In genomic region chr3:14877404-14877803, GRCh38 we compare ENCODE assay signal across 1 cellular context.
A peak's percentile ranks its signal among the peaks of the same experiment; 100 is the strongest.
TF ChIP-seq lines count a peak whose summit lies in the region.

No MANE protein-coding gene starts in this region.

TF ChIP-seq in HEK293, 187 proteins besides CTCF, POLR2A, EP300 and RAD21 (continued from another document):
- no peak for TF ChIP-seq ZNF148 (tag by site-specific recombination; IDR thresholded peaks at IDR 0.05; ENCODE audit: borderline replicate concordance)
- no peak for TF ChIP-seq ZBTB10 (tag by site-specific recombination; IDR thresholded peaks at IDR 0.05)
- no peak for TF ChIP-seq ZFP41 (tag by site-specific recombination; IDR thresholded peaks at IDR 0.05; ENCODE audit: borderline replicate concordance)
- TF ChIP-seq ZNF548 (tag by site-specific recombination; IDR thresholded peaks at IDR 0.05): no peak
- no peak for TF ChIP-seq ZNF792 (tag by site-specific recombination; IDR thresholded peaks at IDR 0.05)
- TF ChIP-seq ZNF600 (tag by site-specific recombination; IDR thresholded peaks at IDR 0.05): 0 out of 2 replicates have a peak, but pooled peaks have one; percentile 26
- TF ChIP-seq ZBTB49 (tag by site-specific recombination; IDR thresholded peaks at IDR 0.05; ENCODE audit: low read depth): no peak
- no peak for TF ChIP-seq ZNF530 (tag by site-specific recombination; IDR thresholded peaks at IDR 0.05; ENCODE audit: low read depth)
- peak; percentile 85 for TF ChIP-seq ZFHX2 (tag by site-specific recombination; conservative IDR thresholded peaks at IDR 0.05)
- TF ChIP-seq KLF1 (tag by site-specific recombination; IDR thresholded peaks at IDR 0.05): 0 out of 2 replicates have a peak, but pooled peaks have one; percentile 9
- TF ChIP-seq ZNF621 (tag by site-specific recombination; IDR thresholded peaks at IDR 0.05): no peak
- TF ChIP-seq ELK4 (IDR thresholded peaks at IDR 0.05; ENCODE audit: borderline replicate concordance, low read depth, low read length): no peak
- TF ChIP-seq ZSCAN4 (tag by site-specific recombination; IDR thresholded peaks at IDR 0.05): no peak
- TF ChIP-seq KLF16 (tag by site-specific recombination; IDR thresholded peaks at IDR 0.05): no peak
- no peak for TF ChIP-seq GLIS1 (tag by site-specific recombination; IDR thresholded peaks at IDR 0.05)
- no peak for TF ChIP-seq HIC1 (tag by site-specific recombination; IDR thresholded peaks at IDR 0.05)
- TF ChIP-seq YY1 (tag by site-specific recombination; IDR thresholded peaks at IDR 0.05): no peak
